Comparison of ENCODE assay signal across 11 cellular contexts in the genomic region with DNA sequence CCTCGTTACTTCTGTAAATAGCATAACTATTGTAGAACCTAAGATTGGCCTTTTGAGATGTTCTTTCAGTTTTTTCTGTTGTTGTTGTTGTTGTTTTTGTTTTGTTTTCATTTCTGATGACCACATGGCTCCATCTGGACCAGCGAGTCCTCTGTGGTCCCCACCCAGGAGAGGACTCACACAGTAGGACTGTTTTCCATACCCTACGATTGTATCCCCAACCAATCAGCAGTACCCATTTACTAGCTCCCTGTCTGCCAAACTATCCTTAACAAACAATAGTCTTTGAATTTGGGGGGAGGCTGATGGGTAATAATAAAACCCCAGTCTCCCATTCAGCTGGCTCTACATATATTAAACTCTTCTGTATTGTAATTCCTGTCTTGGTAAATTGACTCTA.
"Had no signal": no experiment of that assay in that cellular context is flagged by ENCODE, and none has a peak within 500 bp of the region (broad histone marks: within the 10 kb centered on the region; RNA-seq: fewer than 3 reads in every experiment).

No MANE protein-coding gene starts in this region.

- H3K27ac ChIP-seq: GM23248 had no signal

- H3K4me2 ChIP-seq: GM23338 had no signal

- H3K4me3 ChIP-seq: GM23248, GM23338, HAP-1 had no signal

- H3K36me3 ChIP-seq: HAP-1 had no signal

- H3K9me3 Mint-ChIP-seq: HFFc6 had no signal

- ATAC-seq: GM23338, HCT116 had no signal

- DNase-seq: GM23248, GOT3, H7, H9, HCEC 1CT, HFFc6 had no signal

- FAIRE-seq: H1, H54 had no signal

- H3K9me3 ChIP-seq: HAP-1 had no signal

- H3K4me1 ChIP-seq: HAP-1 had no signal

- H2AFZ ChIP-seq: GM23248, GM23338 had no signal

- H3K4me1 Mint-ChIP-seq: GM23338, H9 had no signal

- H3K9ac ChIP-seq: GM23248 had no signal

- H3K4me3 Mint-ChIP-seq: GM23338, H9, HFFc6 had no signal

- H3K27ac Mint-ChIP-seq: GM23338, H9, HFFc6 had no signal
